In genomic region chr11:33672273-33672672, GRCh38 we compare ENCODE assay signal across 25 cellular contexts. TPM values are rescaled to one million over a fixed set of nuclear protein-coding genes. Genes with fewer than 3 reads are reported as not detected.
"Had no signal": no experiment of that assay in that cellular context is flagged by ENCODE, and none has a peak within 500 bp of the region (broad histone marks: within the 10 kb centered on the region; RNA-seq: fewer than 3 reads in every experiment).

No MANE protein-coding gene starts in this region.

- H3K27ac ChIP-seq: colonic mucosa, Peyer's patch, RWPE1, SJCRH30 had no signal

- H3K27me3 ChIP-seq: colonic mucosa, MG63, Peyer's patch, SJCRH30 had no signal

- H3K9me3 ChIP-seq: colonic mucosa, MG63, Peyer's patch, SJCRH30 had no signal

- H3K4me3 ChIP-seq: colonic mucosa, MG63, Peyer's patch, SJCRH30 had no signal

- ATAC-seq: activated CD8-positive, alpha-beta memory T cell treated with anti-CD3 and anti-CD28 coated beads, Interleukin-2, amount 10 ng/mL, durations not matched to agents 7 days and 5 days; activated CD8-positive, alpha-beta T cell treated with anti-CD3 and anti-CD28 coated beads, Interleukin-2, amount 10 ng/mL, durations not matched to agents 7 days and 5 days; activated T-cell treated with anti-CD3 and anti-CD28 coated beads, Interleukin-2, amount 50 U/mL, for 4 hours; activated T-helper 17 cell treated with anti-CD3 and anti-CD28 coated beads, Interleukin-2, amount 50 U/mL, for 72 hours; T-helper 17 cell had no signal

- H3K4me1 ChIP-seq: colonic mucosa, Peyer's patch had no signal

- DNase-seq: activated CD4-positive, alpha-beta T cell treated with anti-CD3 and anti-CD28 coated beads for 48 hours; activated CD4-positive, alpha-beta T cell treated with anti-CD3 and anti-CD28 coated beads, Interleukin-2, amount 50 U/mL, for 4 hours; activated CD4-positive, CD25-positive, alpha-beta regulatory T cell treated with anti-CD3 and anti-CD28 coated beads, Interleukin-2, amount 50 U/mL, for 72 hours; activated CD8-positive, alpha-beta memory T cell treated with anti-CD3 and anti-CD28 coated beads, Interleukin-2, amount 10 ng/mL, durations not matched to agents 7 days and 5 days; activated CD8-positive, alpha-beta T cell treated with anti-CD3 and anti-CD28 coated beads, Interleukin-2, amount 10 ng/mL, durations not matched to agents 7 days and 5 days; activated gamma-delta T cell; activated naive CD4-positive, alpha-beta T cell treated with anti-CD3 and anti-CD28 coated beads for 36 hours; activated T-cell treated with anti-CD3 and anti-CD28 coated beads, Interleukin-2, amount 50 U/mL, for 4 hours; colonic mucosa; MG63; MV-4-11; NCI-H1092 treated with DMSO at 0.1 percent for 48 hours; NCI-H1436; NCI-H1694 treated with DMSO at 0.1 percent for 48 hours; NCI-H2081; NCI-H446; NCI-H524; Peyer's patch; Right ventricle myocardium superior; SJCRH30; T-helper 17 cell; T-helper 9 cell had no signal

- H3K36me3 ChIP-seq: colonic mucosa, MG63, Peyer's patch, SJCRH30 had no signal

RNA-seq across cellular contexts. Expression of gene C11orf91, which starts 28.4 kb away (rescaled TPM):
- total RNA-seq: activated CD8-positive, alpha-beta memory T cell treated with anti-CD3 and anti-CD28 coated beads, Interleukin-2, amount 10 ng/mL, durations not matched to agents 7 days and 5 days; activated CD8-positive, alpha-beta T cell treated with anti-CD3 and anti-CD28 coated beads, Interleukin-2, amount 10 ng/mL, durations not matched to agents 7 days and 5 days; activated naive CD4-positive, alpha-beta T cell treated with anti-CD3 and anti-CD28 coated beads for 36 hours; activated T-cell treated with anti-CD3 and anti-CD28 coated beads, Interleukin-2, amount 50 U/mL, for 4 hours; activated T-helper 17 cell treated with anti-CD3 and anti-CD28 coated beads, Interleukin-2, amount 50 U/mL, for 72 hours; cerebellum; colonic mucosa; Peyer's patch; Right ventricle myocardium superior; SJCRH30; T-helper 17 cell had no signal
